In the genomic region with DNA sequence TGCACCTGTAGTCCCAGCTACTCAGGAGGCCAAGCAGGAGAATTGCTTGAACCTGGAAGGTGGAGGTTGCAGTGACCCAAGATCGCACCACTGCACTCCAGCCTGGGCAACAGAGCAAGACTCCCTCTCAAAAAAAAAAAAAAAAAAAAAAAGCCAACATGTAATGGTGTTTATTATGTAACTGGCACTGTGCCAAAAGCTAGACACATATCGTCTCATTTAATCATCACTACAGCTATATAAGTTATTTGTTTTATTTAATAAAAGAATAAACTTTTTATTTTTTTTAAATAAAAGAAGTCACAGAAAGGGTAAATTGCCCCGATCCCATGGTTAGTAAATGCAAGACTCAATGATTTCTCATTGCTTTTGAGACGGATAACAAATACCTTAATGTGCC, we compare ENCODE assay signal across 21 cellular contexts.
"Had no signal": no experiment of that assay in that cellular context is flagged by ENCODE, and none has a peak within 500 bp of the region (broad histone marks: within the 10 kb centered on the region; RNA-seq: fewer than 3 reads in every experiment).

No MANE protein-coding gene starts in this region.

- H3K4me1 ChIP-seq: SJSA1 had no signal

- DNase-seq: IMR-90, KBM-7, MV-4-11, NCI-H1048, NCI-H1105, NCI-H1436 treated with DMSO at 0.1 percent for 48 hours, NCI-H1694, NCI-H187 treated with DMSO at 0.1 percent for 48 hours, NCI-H2081 treated with DMSO at 0.1 percent for 48 hours, NCI-H2171, NCI-H226, NCI-H446, NCI-H510A, NCI-H524 treated with DMSO at 0.1 percent for 48 hours, NCI-H82, Right ventricle myocardium superior, RPMI8226, SIG-M5, T-helper 2 cell had no signal

- H3K27me3 ChIP-seq: SJSA1 had no signal

- H3K4me3 ChIP-seq: SJSA1, SK-N-MC had no signal

- H3K27ac ChIP-seq: SJSA1, SK-N-MC had no signal

- H3K9me3 ChIP-seq: SJSA1 had no signal

- H3K36me3 ChIP-seq: SJSA1 had no signal
